8 cellular contexts compared by ENCODE assay signal in the genomic region with DNA sequence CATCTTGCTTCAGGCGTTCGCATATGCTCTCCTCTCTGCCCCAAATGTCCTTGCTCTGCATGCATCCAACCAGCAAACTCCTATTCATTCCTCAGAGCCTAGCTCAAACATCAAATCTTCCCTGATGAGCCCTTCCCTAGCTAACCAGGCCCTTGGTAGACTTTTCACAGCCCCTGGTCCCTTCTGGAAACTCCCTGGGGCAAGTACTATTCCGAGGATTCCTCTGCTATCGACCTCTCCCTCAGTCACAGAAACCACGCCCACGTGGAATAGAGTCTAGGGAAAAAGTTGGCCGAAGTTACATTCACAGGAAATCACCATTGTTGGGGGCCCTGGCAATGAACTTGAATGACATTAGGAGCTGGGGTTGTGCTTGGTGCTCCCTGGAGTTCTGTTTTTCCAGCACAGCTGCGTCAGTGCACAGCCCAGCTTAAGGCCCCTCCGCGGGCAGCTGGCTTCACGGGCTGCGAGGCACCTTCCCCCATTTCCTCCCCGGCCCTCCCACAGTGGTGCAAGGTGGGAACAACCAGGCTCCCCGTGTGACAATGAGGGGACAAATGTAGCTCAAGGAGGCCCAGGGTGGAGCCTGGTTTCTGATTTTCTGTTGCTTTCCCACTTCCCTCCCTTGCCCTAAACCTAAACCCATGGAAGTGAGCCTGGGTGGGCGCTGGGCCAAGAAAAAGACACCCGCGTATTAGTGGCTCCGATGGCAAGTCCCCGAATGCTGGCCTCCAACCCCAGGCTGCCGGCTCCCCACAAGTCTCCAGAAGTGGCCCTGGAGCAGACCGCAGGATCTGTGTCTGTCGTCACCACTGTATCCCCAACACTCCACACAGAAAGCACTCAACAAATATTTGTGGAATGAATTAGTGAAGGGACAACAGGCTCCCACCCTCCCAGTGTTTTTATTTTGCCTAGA. TPM values are rescaled to one million over a fixed set of nuclear protein-coding genes. Genes with fewer than 3 reads are reported as not detected.
DNase-seq lines count a peak whose midpoint lies in the region; ATAC-seq and TF ChIP-seq lines count a peak whose summit lies in the region.

No MANE protein-coding gene starts in this region.

- DNase-seq in activated naive CD4-positive, alpha-beta T cell treated with Interleukin-2 at 50 U/mL for 16 hours = no peak
- peak; percentile 81 for DNase-seq in dermis blood vessel endothelial cell
- peak in 1 of 2 donors; percentile 63 for DNase-seq in uterus

- no peaks in the 10 kb centered on the region for H3K36me3 ChIP-seq in muscle layer of colon (ENCODE audit: insufficient read depth, low read length)
- no peaks in the 10 kb centered on the region for H3K36me3 ChIP-seq in uterus

- no peak for TF ChIP-seq CTCF in uterus (IDR thresholded peaks at IDR 0.05)

- H3K9me3 Mint-ChIP-seq in activated naive CD4-positive, alpha-beta T cell treated with anti-CD3 and anti-CD28 coated beads, Interleukin-2, amount 50 U/mL, for 24 hours = no peaks in the 10 kb centered on the region

- H3K4me1 ChIP-seq in muscle layer of colon (ENCODE audit: insufficient read depth, low read length) (peaks cover 51% of the 10 kb centered on the region), uterus (peaks cover 12 to 38% of the 10 kb centered on the region in 2 donors)

- H3K27ac ChIP-seq in muscle layer of colon (ENCODE audit: low read depth, low read length) (peak overlapping the region; percentile 74), uterus (peak overlapping the region; percentile 81 to 96)

- no peaks in the 10 kb centered on the region for H3K36me3 Mint-ChIP-seq in activated naive CD4-positive, alpha-beta T cell treated with anti-CD3 and anti-CD28 coated beads, Interleukin-2, amount 50 U/mL, for 24 hours

- TF ChIP-seq POLR2A in uterus (IDR thresholded peaks at IDR 0.05) = no peak

- intact Hi-C loops in uterus (cut with DNase I; ENCODE audit: low total_unique reads) = no loop called here

- no peak overlapping the region for H3K4me3 Mint-ChIP-seq in activated naive CD4-positive, alpha-beta T cell treated with anti-CD3 and anti-CD28 coated beads, Interleukin-2, amount 50 U/mL, for 24 hours

- ATAC-seq in HG02610 (IDR thresholded peaks at IDR 0.05; ENCODE audit: unreplicated experiment) (no peak), HG03108 (IDR thresholded peaks at IDR 0.05; ENCODE audit: unreplicated experiment) (no peak), HG02588 (IDR thresholded peaks at IDR 0.05; ENCODE audit: unreplicated experiment) (no peak)

- H3K4me3 ChIP-seq in muscle layer of colon (ENCODE audit: low read depth in 1 of 2, low read length in 2 of 2) = peak overlapping the region; percentile 4 to 48
- H3K4me3 ChIP-seq in uterus = peak overlapping the region in 1 of 2 donors; percentile 25

- no peaks in the 10 kb centered on the region for H3K27me3 Mint-ChIP-seq in activated naive CD4-positive, alpha-beta T cell treated with anti-CD3 and anti-CD28 coated beads, Interleukin-2, amount 50 U/mL, for 24 hours

- peaks cover 38% of the 10 kb centered on the region for H3K4me1 Mint-ChIP-seq in activated naive CD4-positive, alpha-beta T cell treated with anti-CD3 and anti-CD28 coated beads, Interleukin-2, amount 50 U/mL, for 24 hours

- H3K27me3 ChIP-seq in muscle layer of colon (ENCODE audit: control insufficient read depth in 1 of 2, insufficient read depth in 2 of 2, low read length in 2 of 2) = no peaks in the 10 kb centered on the region
- H3K27me3 ChIP-seq in uterus = no peaks in the 10 kb centered on the region

- peak overlapping the region; percentile 23 for H3K27ac Mint-ChIP-seq in activated naive CD4-positive, alpha-beta T cell treated with anti-CD3 and anti-CD28 coated beads, Interleukin-2, amount 50 U/mL, for 24 hours

- H3K9me3 ChIP-seq in muscle layer of colon (ENCODE audit: low read length) (no peaks in the 10 kb centered on the region), uterus (no peaks in the 10 kb centered on the region)

- H3K9ac ChIP-seq in muscle layer of colon (ENCODE audit: low read length) = peak overlapping the region; percentile 57

RNA-seq across cellular contexts. Expression of gene ATP5MGL, which starts 4.3 kb away (rescaled TPM):
- 0.47 TPM in 1 of 2 replicates, not detected in the other for total RNA-seq in dermis blood vessel endothelial cell
- total RNA-seq in uterus = under 1 TPM in 1 of 4 donors, not detected in 3; 0.79 TPM

RNA-seq across cellular contexts. Expression of gene CYB5R3, which starts 4.5 kb away (rescaled TPM):
- total RNA-seq in dermis blood vessel endothelial cell (139 and 192 TPM in 2 replicates), uterus (100 to 1,000 TPM in 1 of 4 donors, 10 to 100 TPM in 3; 34.0 to 225 (median 51.7) TPM)

RNA-seq across cellular contexts. Expression of gene POLDIP3, which starts 30.0 kb away (rescaled TPM):
- 27.9 and 43.3 TPM in 2 replicates for total RNA-seq in dermis blood vessel endothelial cell
- 10 to 100 TPM; 25.9 to 73.3 (median 39.2) TPM for total RNA-seq in uterus
